Comparison of ENCODE assay signal across 8 cellular contexts in the genomic region with DNA sequence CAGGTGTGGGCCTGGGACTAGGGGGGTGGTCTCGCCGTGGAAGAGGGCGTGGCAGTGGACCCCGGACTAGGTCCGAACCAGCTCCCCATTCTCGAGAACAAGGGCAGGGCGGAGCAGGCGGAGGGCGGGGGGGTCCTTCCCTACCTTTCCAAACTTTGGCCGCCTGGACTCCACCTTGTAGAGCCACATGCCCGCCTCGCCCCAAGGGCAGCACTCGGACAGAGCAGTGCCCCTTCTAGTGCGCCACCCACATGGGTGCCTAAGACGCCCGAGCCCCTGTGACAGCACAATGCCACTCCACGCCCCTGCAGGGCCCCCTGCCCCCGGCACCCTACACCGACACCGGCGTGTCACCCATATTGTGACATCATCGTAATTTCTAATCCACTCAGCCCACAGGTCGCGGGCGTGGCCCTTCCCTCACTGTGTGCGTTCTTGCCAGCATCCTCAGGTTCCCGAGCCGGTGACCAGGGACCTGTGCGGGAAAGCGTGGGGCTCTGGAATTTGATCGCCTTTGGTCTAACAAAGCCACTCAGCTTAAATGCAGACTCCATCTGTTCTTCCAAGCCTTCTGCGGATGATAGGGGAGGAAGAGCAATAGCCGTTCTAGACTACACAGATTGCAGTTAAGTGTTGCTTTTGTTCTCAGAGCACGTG. TPM values are rescaled to one million over a fixed set of nuclear protein-coding genes. Genes with fewer than 3 reads are reported as not detected.
DNase-seq lines count a peak whose midpoint lies in the region; ATAC-seq, FAIRE-seq and TF ChIP-seq lines count a peak whose summit lies in the region.

No MANE protein-coding gene starts in this region.

- no peak for TF ChIP-seq POLR2A in H1 (IDR thresholded peaks at IDR 0.05; ENCODE audit: control extremely low read depth in 1 of 2, low read depth in 2 of 2, low read length in 2 of 2)

- H3K4me1 Mint-ChIP-seq in WTC11 (peaks cover 27% of the 10 kb centered on the region), naive B cell (peaks cover 14 to 19% (median 19%) of the 10 kb centered on the region in 3 donors), type B pancreatic cell (ENCODE audit: unreplicated experiment) (peaks cover 32% of the 10 kb centered on the region)

- H3K27ac Mint-ChIP-seq in WTC11 = peak overlapping the region; percentile 73
- peak overlapping the region in 4 of 6 donors; percentile 72 to 89 (median 84) for H3K27ac Mint-ChIP-seq in naive B cell
- H3K27ac Mint-ChIP-seq in type B pancreatic cell = peak overlapping the region; percentile 95

- peak overlapping the region; percentile 2; the same call in 1 of the 2 replicates for H2BK15ac ChIP-seq in H1 (ENCODE audit: low read length)

- no peak for TF ChIP-seq RAD21 in H1 (IDR thresholded peaks at IDR 0.05 in 1 of 2, conservative IDR thresholded peaks at IDR 0.05 in 1 of 2; ENCODE audit: low read depth in 2 of 2, low read length in 2 of 2)

- no peak overlapping the region for H3K14ac ChIP-seq in H1 (ENCODE audit: insufficient read length)

- peak overlapping the region; percentile 98 for H4K8ac ChIP-seq in H1 (ENCODE audit: extremely low read depth, insufficient read depth, low read length)

- POLR2A ChIA-PET in WTC11 (lab: Charles Lee) = interaction anchor here (0.7 to 1.4 kb wide), 3 partner anchors 11 to 90 kb away, joined by 3 to 4 read pairs (median 4); a partner anchor contains a TSS
- POLR2A ChIA-PET in H1 (lab: Charles Lee; ENCODE audit: partially characterized antibody) = interaction anchor here (0.5 to 6.4 kb wide), 16 partner anchors 10 to 199 kb away, joined by 3 to 51 read pairs (median 4); a partner anchor contains a TSS

- peaks cover 28% of the 10 kb centered on the region for H3K36me3 ChIP-seq in Loucy (ENCODE audit: insufficient read depth, low read length)
- peaks cover 8 to 21% (median 15%) of the 10 kb centered on the region in 4 experiments for H3K36me3 ChIP-seq in H1 (ENCODE audit: control insufficient read depth in 2 of 4, insufficient read depth in 4 of 4, low read length in 3 of 4)

- H3K27me3 Mint-ChIP-seq in WTC11 (ENCODE audit: low read depth) (no peaks in the 10 kb centered on the region; the same call in none of the 2 replicates), naive B cell (no peaks in the 10 kb centered on the region), type B pancreatic cell (no peaks in the 10 kb centered on the region)

- no peaks in the 10 kb centered on the region for H3K9me2 ChIP-seq in Loucy (replicated peaks; ENCODE audit: low read depth, low read length)

- H2BK12ac ChIP-seq in H1 (ENCODE audit: low read depth, low read length) = peak overlapping the region; percentile 70; the same call in 1 of the 2 replicates

- H3K9ac ChIP-seq in Loucy (ENCODE audit: low read depth, low read length, poor library complexity, severe bottlenecking) = peak overlapping the region; percentile 85
- peak overlapping the region in 3 of 4 experiments; percentile 56 to 62 (median 62); a peak in 5 of 7 replicates for H3K9ac ChIP-seq in H1 (replicated peaks in 1 of 4; ENCODE audit: extremely low read depth in 1 of 4, low read depth in 3 of 4, low read length in 3 of 4)

- H3K36me3 Mint-ChIP-seq in WTC11 = peaks cover 30% of the 10 kb centered on the region
- no peaks in the 10 kb centered on the region for H3K36me3 Mint-ChIP-seq in naive B cell
- peaks cover 23% of the 10 kb centered on the region for H3K36me3 Mint-ChIP-seq in type B pancreatic cell

- H3K4me1 ChIP-seq in Loucy (ENCODE audit: insufficient read depth, low read length, poor library complexity, severe bottlenecking) = peaks cover 36% of the 10 kb centered on the region
- H3K4me1 ChIP-seq in H1 (replicated peaks in 1 of 4; ENCODE audit: control insufficient read depth in 3 of 4, insufficient read depth in 4 of 4, low read length in 3 of 4) = peaks cover 5 to 11% (median 8%) of the 10 kb centered on the region in 4 experiments; a peak in 6 of 7 replicates

- 0 out of 2 replicates have a peak overlapping the region, but pooled peaks have one; percentile 13 for H2BK20ac ChIP-seq in H1 (ENCODE audit: low read length)

- peak overlapping the region; percentile 97 for H4K91ac ChIP-seq in H1 (replicated peaks; ENCODE audit: insufficient read length, low read length)

- H3F3A ChIP-seq in Loucy (ENCODE audit: low read depth) = no peaks in the 10 kb centered on the region

- H3K4me3 ChIP-seq in Loucy (ENCODE audit: low read length, poor library complexity, severe bottlenecking) (peak overlapping the region; percentile 97), H1 (ENCODE audit: extremely low read depth in 1 of 4, insufficient read depth in 2 of 4, low read depth in 3 of 4, low read length in 4 of 4) (peak overlapping the region; percentile 32 to 100 (median 71))

- H4K5ac ChIP-seq in H1 (ENCODE audit: insufficient read length, low read depth, low read length) = peak overlapping the region; percentile 92

- TF ChIP-seq EP300 in H1 (IDR thresholded peaks at IDR 0.05; ENCODE audit: borderline replicate concordance in 1 of 2, low read depth in 2 of 2, low read length in 2 of 2) = no peak

- H3K79me2 ChIP-seq in Loucy (ENCODE audit: insufficient read depth, low read length) = peaks cover 44% of the 10 kb centered on the region
- peaks cover 15 to 34% of the 10 kb centered on the region in 2 experiments for H3K79me2 ChIP-seq in H1 (ENCODE audit: control insufficient read depth in 1 of 2, insufficient read depth in 2 of 2, low read length in 2 of 2)

- H3K9me3 ChIP-seq in Loucy (ENCODE audit: insufficient read depth, low read depth, low read length) (no peaks in the 10 kb centered on the region), H1 (ENCODE audit: insufficient read depth in 2 of 2, low read depth in 1 of 2, low read length in 1 of 2) (no peaks in the 10 kb centered on the region)

- DNase-seq in CD1c-positive myeloid dendritic cell (ENCODE audit: extremely low spot score) = peak; percentile 36
- peak; percentile 33 for DNase-seq in WTC11 (ENCODE audit: low spot score)
- DNase-seq in H1 (ENCODE audit: low read depth in 1 of 2, low spot score in 2 of 2) = no peak
- peak; percentile 10 for DNase-seq in naive B cell
- DNase-seq in type B pancreatic cell (ENCODE audit: extremely low spot score, unreplicated experiment) = no peak

- H3K4me2 ChIP-seq in Loucy (ENCODE audit: low read depth, low read length, poor library complexity, severe bottlenecking) (peak overlapping the region; percentile 77), H1 (ENCODE audit: insufficient read depth in 1 of 2, low read depth in 2 of 2, low read length in 2 of 2) (peak overlapping the region; percentile 76 to 95)

- H2AK5ac ChIP-seq in H1 (ENCODE audit: low read depth, low read length) = no peak overlapping the region

- H3K9me3 Mint-ChIP-seq in WTC11 (no peaks in the 10 kb centered on the region), naive B cell (no peaks in the 10 kb centered on the region), type B pancreatic cell (no peaks in the 10 kb centered on the region)

- H2AFZ ChIP-seq in Loucy (ENCODE audit: low read length) (peak overlapping the region; percentile 97), H1 (ENCODE audit: low read length) (peak overlapping the region; percentile 17; the same call in 1 of the 2 replicates)

- peak overlapping the region; percentile 95; the same call in 1 of the 2 replicates for H3K18ac ChIP-seq in H1 (ENCODE audit: extremely low read depth, low read length)

- H4K20me1 ChIP-seq in Loucy (ENCODE audit: insufficient read depth, low read length, poor library complexity, severe bottlenecking) (peaks cover 35% of the 10 kb centered on the region), H1 (replicated peaks in 1 of 2; ENCODE audit: control insufficient read depth in 1 of 2, insufficient read depth in 2 of 2, low read length in 2 of 2) (peaks cover 0 to 5% of the 10 kb centered on the region in 2 experiments)

- CTCF ChIA-PET in WTC11 (lab: Charles Lee) (interaction anchor here (1.2 to 3.6 kb wide), 2 partner anchors 11 to 91 kb away, joined by 4 to 31 read pairs; a partner anchor contains a TSS), H1 (lab: Charles Lee; ENCODE audit: partially characterized antibody) (interaction anchor here (0.7 to 16.4 kb wide), 6 partner anchors 9 to 104 kb away, joined by 3 to 330 read pairs (median 6); a partner anchor contains a TSS)

- peak overlapping the region; percentile 61 for H3K4ac ChIP-seq in H1 (replicated peaks; ENCODE audit: insufficient read length, low read depth, low read length)

- peak overlapping the region; percentile 36 for H3K56ac ChIP-seq in H1 (replicated peaks; ENCODE audit: insufficient read length, low read depth, low read length)

- TF ChIP-seq CTCF in Loucy (conservative IDR thresholded peaks at IDR 0.05; ENCODE audit: low read length) (no peak), WTC11 (IDR thresholded peaks at IDR 0.05) (no peak), H1 (IDR thresholded peaks at IDR 0.05; ENCODE audit: control extremely low read depth in 1 of 3, insufficient read depth in 1 of 3, low read depth in 1 of 3, low read length in 3 of 3) (no peak), type B pancreatic cell (conservative IDR thresholded peaks at IDR 0.05) (no peak)

- peak overlapping the region; percentile 38 for H2BK120ac ChIP-seq in H1 (replicated peaks; ENCODE audit: low read depth, low read length)

- H3K4me3 Mint-ChIP-seq in WTC11 (peak overlapping the region; percentile 79), naive B cell (peak overlapping the region; percentile 89 to 98 (median 94)), type B pancreatic cell (peak overlapping the region; percentile 91)

- peak overlapping the region; percentile 83 for H3K27ac ChIP-seq in H1 (ENCODE audit: low read depth, low read length)

- H3K27me3 ChIP-seq in Loucy (ENCODE audit: insufficient read depth, low read length, poor library complexity, severe bottlenecking) (peaks cover 5% of the 10 kb centered on the region), H1 (replicated peaks in 1 of 4; ENCODE audit: control insufficient read depth in 3 of 4, extremely low read depth in 1 of 4, insufficient read depth in 3 of 4, low read length in 3 of 4) (no peaks in the 10 kb centered on the region)

- H3K23ac ChIP-seq in H1 (ENCODE audit: insufficient read length) = no peak overlapping the region

- ATAC-seq in WTC11 (peak; percentile 11), naive B cell (ENCODE audit: low read depth in 2 of 2) (no peak), HG03565 (IDR thresholded peaks at IDR 0.05; ENCODE audit: unreplicated experiment) (no peak), HG02840 (IDR thresholded peaks at IDR 0.05; ENCODE audit: low FRiP score, unreplicated experiment) (no peak)

- no peak for FAIRE-seq in H1 (lab: Jason Lieb, UNC)

- H2BK5ac ChIP-seq in H1 (ENCODE audit: low read depth, low read length) = peak overlapping the region; percentile 79

- H3K23me2 ChIP-seq in H1 (ENCODE audit: low read depth, low read length) = peaks cover 8% of the 10 kb centered on the region; the same call in 1 of the 2 replicates

- H3K79me1 ChIP-seq in H1 (ENCODE audit: low read depth, low read length) = no peaks in the 10 kb centered on the region

- 39% methylated on average over 24 of the region's 34 CpGs; no CpG with 5 or more reads in 1 of the 2 experiments for whole genome bisulfite sequencing in H1 (ENCODE audit: extremely low coverage in 1 of 2, insufficient coverage in 1 of 2, insufficient read length in 1 of 2, insufficient replicate concordance in 2 of 2, low coverage in 1 of 2, low lambda C conversion rate in 2 of 2, missing lambda C conversion rate in 1 of 2), 2 experiments

RNA-seq across cellular contexts. Expression of a gene that starts 0.6 kb away (rescaled TPM):
- 418 to 483 TPM (median 458 TPM) in 3 replicates for total RNA-seq in WTC11 (2021)
- 561 and 564 TPM in 2 replicates for total RNA-seq in H1 (2021; fragmentation: NEBNext Ultra II Directional; extraction: Animal tissue kit (Norgen Biotek cat#: 25700))
- 78.4 and 116 TPM in 2 replicates for polyA plus RNA-seq in H1 (2011; rRNA removed)
- 189 TPM for polyA plus RNA-seq in H1 (2011; cell fraction: cytosol; rRNA removed)
- 60.2 TPM for polyA plus RNA-seq in H1 (2011; cell fraction: nucleus; rRNA removed)
- 352 to 483 TPM (median 373 TPM) in 4 replicates for polyA plus RNA-seq in H1 (2012, experiment 1 of 2)
- polyA plus RNA-seq in H1 (2012, experiment 2 of 2) = 113 TPM
- 403 TPM for polyA plus RNA-seq in H1 (2013, experiment 1 of 2)
- polyA plus RNA-seq in H1 (2013, experiment 2 of 2) = 416 TPM
- 28.0 and 32.8 TPM in 2 replicates for polyA minus RNA-seq in H1 (2011; rRNA and poly(A)+ RNA removed)
- 51.4 TPM for polyA minus RNA-seq in H1 (2011; cell fraction: cytosol; rRNA and poly(A)+ RNA removed)
- 64.6 TPM for polyA minus RNA-seq in H1 (2011; cell fraction: nucleus; rRNA and poly(A)+ RNA removed)
- polyA plus RNA-seq in naive B cell (ENCODE audit: low read depth in 6 of 6) = 100 to 1,000 TPM; 109 to 169 (median 137) TPM
- 219 and 591 TPM in 2 replicates for total RNA-seq in type B pancreatic cell (ENCODE audit: low replicate concordance)

RNA-seq across cellular contexts. Expression of a gene that starts 31.3 kb away (rescaled TPM):
- total RNA-seq in WTC11 (2021) = 6.7 to 9.1 TPM (median 8.4 TPM) in 3 replicates
- total RNA-seq in H1 (2021; fragmentation: NEBNext Ultra II Directional; extraction: Animal tissue kit (Norgen Biotek cat#: 25700)) = 7.3 and 7.7 TPM in 2 replicates
- 7.4 and 9.0 TPM in 2 replicates for polyA plus RNA-seq in H1 (2011; rRNA removed)
- polyA plus RNA-seq in H1 (2011; cell fraction: cytosol; rRNA removed) = 6.5 TPM
- polyA plus RNA-seq in H1 (2011; cell fraction: nucleus; rRNA removed) = 6.1 TPM
- polyA plus RNA-seq in H1 (2012, experiment 1 of 2) = 6.2 to 8.2 TPM (median 7.5 TPM) in 4 replicates
- 6.0 TPM for polyA plus RNA-seq in H1 (2012, experiment 2 of 2)
- polyA plus RNA-seq in H1 (2013, experiment 1 of 2) = 7.1 TPM
- polyA plus RNA-seq in H1 (2013, experiment 2 of 2) = 8.3 TPM
- polyA minus RNA-seq in H1 (2011; rRNA and poly(A)+ RNA removed) = 10.1 and 10.5 TPM in 2 replicates
- polyA minus RNA-seq in H1 (2011; cell fraction: cytosol; rRNA and poly(A)+ RNA removed) = 7.6 TPM
- 4.5 TPM for polyA minus RNA-seq in H1 (2011; cell fraction: nucleus; rRNA and poly(A)+ RNA removed)
- polyA plus RNA-seq in naive B cell (ENCODE audit: low read depth in 6 of 6) = under 1 TPM in 4 of 6 donors, not detected in 2; 0.08 to 0.24 (median 0.12) TPM
- total RNA-seq in type B pancreatic cell (ENCODE audit: low replicate concordance) = 24.3 and 41.0 TPM in 2 replicates

RNA-seq across cellular contexts. Expression of a gene that starts 47.5 kb away (rescaled TPM):
- total RNA-seq in WTC11 (2021) (14.2 to 16.1 TPM (median 15.1 TPM) in 3 replicates), type B pancreatic cell (ENCODE audit: low replicate concordance) (3.7 and 7.2 TPM in 2 replicates)
- 22.9 and 23.2 TPM in 2 replicates for total RNA-seq in H1 (2021; fragmentation: NEBNext Ultra II Directional; extraction: Animal tissue kit (Norgen Biotek cat#: 25700))
- polyA plus RNA-seq in H1 (2011; rRNA removed) (15.4 and 18.6 TPM in 2 replicates), naive B cell (ENCODE audit: low read depth in 6 of 6) (under 1 TPM in 1 of 6 donors, not detected in 5; 0.15 TPM)
- polyA plus RNA-seq in H1 (2011; cell fraction: cytosol; rRNA removed) = 16.5 TPM
- 13.9 TPM for polyA plus RNA-seq in H1 (2011; cell fraction: nucleus; rRNA removed)
- 14.8 to 20.4 TPM (median 15.7 TPM) in 4 replicates for polyA plus RNA-seq in H1 (2012, experiment 1 of 2)
- 12.1 TPM for polyA plus RNA-seq in H1 (2012, experiment 2 of 2)
- polyA plus RNA-seq in H1 (2013, experiment 1 of 2) = 14.6 TPM
- 15.5 TPM for polyA plus RNA-seq in H1 (2013, experiment 2 of 2)
- polyA minus RNA-seq in H1 (2011; rRNA and poly(A)+ RNA removed) = 19.1 and 23.3 TPM in 2 replicates
- 12.3 TPM for polyA minus RNA-seq in H1 (2011; cell fraction: cytosol; rRNA and poly(A)+ RNA removed)
- polyA minus RNA-seq in H1 (2011; cell fraction: nucleus; rRNA and poly(A)+ RNA removed) = 29.0 TPM

Comparison
In these comparisons a context has a peak if more than half of its experiments do, and no peak if none do; other contexts are left out.
1. DNase-seq: peak in CD1c-positive myeloid dendritic cell (single experiment), WTC11 (single experiment) and naive B cell (single experiment); none in H1 (0 of 2) and type B pancreatic cell (single experiment).
2. Peak in every context shown above with its lines, with median percentiles within 50 percentile points of each other: H3K27ac Mint-ChIP-seq and H3K4me3 Mint-ChIP-seq.